19 cellular contexts compared by ENCODE assay signal in genomic region chrY:14472411-14472810, GRCh38. TPM values are rescaled to one million over a fixed set of nuclear protein-coding genes. Genes with fewer than 3 reads are reported as not detected.
"Had no signal": no experiment of that assay in that cellular context is flagged by ENCODE, and none has a peak within 500 bp of the region (broad histone marks: within the 10 kb centered on the region; RNA-seq: fewer than 3 reads in every experiment).

No MANE protein-coding gene starts in this region.

- H3K27ac ChIP-seq: SJSA1, SK-N-MC had no signal

- H3K36me3 ChIP-seq: SJSA1 had no signal

- FAIRE-seq: RCC 7860 had no signal

- H3K27me3 ChIP-seq: SJSA1 had no signal

- H3K4me3 ChIP-seq: SJSA1, SK-N-MC had no signal

- H3K4me1 ChIP-seq: SJSA1 had no signal

- DNase-seq: KBM-7, NCI-H1092, NCI-H1105 treated with DMSO at 0.1 percent for 48 hours, NCI-H1436, NCI-H187, NCI-H2029, NCI-H2081 treated with DMSO at 0.1 percent for 48 hours, NCI-H2227 treated with DMSO at 0.1 percent for 48 hours, NCI-H510A, NCI-H524 treated with DMSO at 0.1 percent for 48 hours, NCI-H69, NCI-H774, RPMI8226, SIG-M5 had no signal

RNA-seq across cellular contexts. Expression of gene NLGN4Y, which starts 51.9 kb away (rescaled TPM):
- total RNA-seq: HT-29, MCF 10A had no signal
